In genomic region chr2:67625671-67626070, GRCh38 we compare ENCODE assay signal across 16 cellular contexts.
DNase-seq lines count a peak whose midpoint lies in the region; ATAC-seq and TF ChIP-seq lines count a peak whose summit lies in the region.
"Had no signal": no experiment of that assay in that cellular context is flagged by ENCODE, and none has a peak within 500 bp of the region (broad histone marks: within the 10 kb centered on the region; RNA-seq: fewer than 3 reads in every experiment).

No MANE protein-coding gene starts in this region.

- no peak overlapping the region for H3K4me3 ChIP-seq in choroid plexus epithelial cell (ENCODE audit: low read depth, low read length)
- H3K4me3 ChIP-seq: A549, heart left ventricle, tibial artery had no signal

- DNase-seq in AG08395 (ENCODE audit: low spot score) (peak; percentile 59), NCI-H226 (peak; percentile 74), choroid plexus epithelial cell (ENCODE audit: low read depth) (peak; percentile 78), myocyte (ENCODE audit: low read depth) (peak; percentile 54), NCI-H2107 (lab: John Stamatoyannopoulos, UW) (no peak)
- no peak for DNase-seq in activated CD4-positive, alpha-beta T cell treated with anti-CD3 and anti-CD28 coated beads, Interleukin-2, amount 50 U/mL, for 1 hour
- DNase-seq: activated gamma-delta T cell treated with Interleukin-2 at 50 U/mL for 16 hours; effector memory CD8-positive, alpha-beta T cell; GF-D8; heart left ventricle; NCI-H1105; stimulated activated CD8-positive, alpha-beta memory T cell treated with anti-CD3 and anti-CD28 coated beads, Interleukin-4, amount 100 ng/mL, for 48 hours; tibial artery had no signal

- no peak for TF ChIP-seq CTCF in choroid plexus epithelial cell (conservative IDR thresholded peaks at IDR 0.05; ENCODE audit: low read depth, low read length)

- ATAC-seq in HG03442 (IDR thresholded peaks at IDR 0.05; ENCODE audit: unreplicated experiment) (no peak), GM18870 (IDR thresholded peaks at IDR 0.05; ENCODE audit: unreplicated experiment) (no peak)
- ATAC-seq: A549; effector memory CD8-positive, alpha-beta T cell had no signal

Comparison
In these comparisons a context has a peak if more than half of its experiments do, and no peak if none do; other contexts are left out.
1. DNase-seq: peak in AG08395 (single experiment), NCI-H226 (single experiment), choroid plexus epithelial cell (single experiment) and myocyte (single experiment); none in NCI-H2107 (single experiment) and activated CD4-positive, alpha-beta T cell treated with anti-CD3 and anti-CD28 coated beads, Interleukin-2, amount 50 U/mL, for 1 hour (single experiment).